ENCODE assay signal across 1 cellular context in genomic region chr3:110743202-110743601, GRCh38.
TF ChIP-seq lines count a peak whose summit lies in the region.

No MANE protein-coding gene starts in this region.

TF ChIP-seq in WTC11, 78 proteins besides CTCF, POLR2A, EP300 and RAD21 (continued from another document):
- no peak for TF ChIP-seq HMGA2 (CRISPR knock-in tag; IDR thresholded peaks at IDR 0.05)
TF ChIP-seq in WTC11: peak in this region for 0.
